ENCODE assay signal across 2 cellular contexts in the genomic region with DNA sequence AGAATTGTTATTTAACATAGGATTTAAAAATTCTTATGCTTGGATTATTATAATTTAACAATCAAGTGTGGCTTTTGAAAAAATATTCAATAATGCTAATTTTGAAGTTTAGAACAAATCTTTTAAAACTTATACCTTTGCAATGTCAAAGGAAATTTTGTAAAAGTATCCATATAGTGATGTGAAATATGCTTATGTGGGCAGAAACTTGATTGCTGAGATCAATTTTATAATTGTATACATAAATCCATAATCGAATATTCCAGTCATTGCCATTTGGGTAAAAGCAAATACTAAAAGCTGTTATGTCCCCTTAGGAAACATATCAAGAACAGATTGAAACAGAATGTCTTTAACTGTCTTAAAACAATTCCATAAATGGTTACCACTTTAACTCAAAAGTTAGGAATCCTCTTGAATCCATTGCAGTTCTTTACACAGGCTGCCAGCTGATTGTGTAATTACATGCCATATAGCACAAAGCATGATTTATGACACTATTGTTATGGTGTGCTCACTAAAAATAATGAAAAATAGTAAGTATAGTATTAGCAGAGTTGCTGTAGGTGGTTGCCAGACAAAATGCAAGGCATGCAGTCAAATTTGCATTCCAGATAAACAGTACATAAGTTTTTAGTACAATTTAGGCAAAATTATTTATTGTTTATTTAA.
TF ChIP-seq lines count a peak whose summit lies in the region.

No MANE protein-coding gene starts in this region.

TF ChIP-seq in IMR-90, 13 proteins besides CTCF, POLR2A, EP300 and RAD21:
- peak; percentile 49; the same call in 1 of the 2 replicates for TF ChIP-seq MAFK (IDR thresholded peaks at IDR 0.05; ENCODE audit: low read depth, low read length)
- no peak for TF ChIP-seq BHLHE40 (IDR thresholded peaks at IDR 0.05; ENCODE audit: low read depth, low read length)
- no peak for TF ChIP-seq MXI1 (IDR thresholded peaks at IDR 0.05; ENCODE audit: borderline replicate concordance, low read depth, low read length)
- no peak for TF ChIP-seq SMC3 (IDR thresholded peaks at IDR 0.05; ENCODE audit: low read depth, low read length)

TF ChIP-seq in K562, 482 proteins besides CTCF, POLR2A, EP300 and RAD21:
- TF ChIP-seq ZNF316 (IDR thresholded peaks at IDR 0.05) = peak; percentile 37; the same call in 1 of the 2 replicates
- TF ChIP-seq, protein P1, sequence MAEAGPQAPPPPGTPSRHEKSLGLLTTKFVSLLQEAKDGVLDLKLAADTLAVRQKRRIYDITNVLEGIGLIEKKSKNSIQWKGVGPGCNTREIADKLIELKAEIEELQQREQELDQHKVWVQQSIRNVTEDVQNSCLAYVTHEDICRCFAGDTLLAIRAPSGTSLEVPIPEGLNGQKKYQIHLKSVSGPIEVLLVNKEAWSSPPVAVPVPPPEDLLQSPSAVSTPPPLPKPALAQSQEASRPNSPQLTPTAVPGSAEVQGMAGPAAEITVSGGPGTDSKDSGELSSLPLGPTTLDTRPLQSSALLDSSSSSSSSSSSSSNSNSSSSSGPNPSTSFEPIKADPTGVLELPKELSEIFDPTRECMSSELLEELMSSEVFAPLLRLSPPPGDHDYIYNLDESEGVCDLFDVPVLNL (CRISPR knock-in tag; IDR thresholded peaks at IDR 0.05; ENCODE audit: low read depth) = no peak
TF ChIP-seq in K562: peak in this region for 1.
